Comparison of ENCODE assay signal across 15 cellular contexts in genomic region chr10:13555884-13556529, GRCh38. TPM values are rescaled to one million over a fixed set of nuclear protein-coding genes. Genes with fewer than 3 reads are reported as not detected.
DNase-seq lines count a peak whose midpoint lies in the region; ATAC-seq, FAIRE-seq and TF ChIP-seq lines count a peak whose summit lies in the region.
"Had no signal": no experiment of that assay in that cellular context is flagged by ENCODE, and none has a peak within 500 bp of the region (broad histone marks: within the 10 kb centered on the region; RNA-seq: fewer than 3 reads in every experiment).

No MANE protein-coding gene starts in this region.

- no peak overlapping the region for H3K9ac ChIP-seq in kidney (ENCODE audit: low read length in 2 of 2)

- no peak for TF ChIP-seq CTCF in kidney (IDR thresholded peaks at IDR 0.05; ENCODE audit: borderline replicate concordance, extremely low read depth, insufficient read depth)
- TF ChIP-seq CTCF in left lung (IDR thresholded peaks at IDR 0.05) = no peak

- peaks cover 0 to 3% of the 10 kb centered on the region in 2 donors for H3K27me3 ChIP-seq in left lung

- no peak for FAIRE-seq in kidney (lab: Jason Lieb, UNC)
- FAIRE-seq: D721Med had no signal

- intact Hi-C loops in kidney (cut with DNase I) = no loop called here
- intact Hi-C loops in left lung (cut with DNase I) = no loop called here

- DNase-seq in DMS 273 treated with DMSO at 0.1 percent for 48 hours (lab: John Stamatoyannopoulos, UW) = peak; percentile 82
- DNase-seq in NCI-H1105 (lab: John Stamatoyannopoulos, UW) = peak; percentile 53
- peak; percentile 75 for DNase-seq in NCI-H510A treated with DMSO at 0.1 percent for 48 hours (lab: John Stamatoyannopoulos, UW)
- DNase-seq in glomerular visceral epithelial cell (ENCODE audit: extremely low spot score) = peak; percentile 35
- no peak for DNase-seq in anterior cingulate cortex (lab: John Stamatoyannopoulos, UW)
- DNase-seq in kidney = no peak
- no peak for DNase-seq in COLO829 (ENCODE audit: low spot score)
- DNase-seq in left lung = no peak
- DNase-seq: activated CD4-positive, alpha-beta T cell treated with anti-CD3 and anti-CD28 coated beads for 4 hours; activated T-cell treated with anti-CD3 and anti-CD28 coated beads, Interleukin-2, amount 50 U/mL, for 1 hour; midbrain; NK-92 treated with Interleukin-12 subunit alpha and Interleukin-12 subunit beta, amount 100 ng/mL, for 24 hours; T-helper 9 cell had no signal

- H3K36me3 ChIP-seq in kidney (ENCODE audit: control insufficient read depth in 1 of 2, insufficient read depth in 2 of 2, low read length in 2 of 2) (no peaks in the 10 kb centered on the region), left lung (no peaks in the 10 kb centered on the region)

- H3K4me1 ChIP-seq in kidney (ENCODE audit: control insufficient read depth in 1 of 2, insufficient read depth in 1 of 2, low read depth in 1 of 2, low read length in 2 of 2) (peaks cover 0 to 2% of the 10 kb centered on the region in 2 donors), left lung (no peaks in the 10 kb centered on the region)

- no peak overlapping the region for H3K4me3 ChIP-seq in kidney (ENCODE audit: low read length in 2 of 2)
- no peak overlapping the region for H3K4me3 ChIP-seq in left lung

- ATAC-seq in left lung = no peak
- ATAC-seq: Right ventricle myocardium inferior had no signal

- H3K9me3 ChIP-seq in kidney (ENCODE audit: control insufficient read depth in 1 of 2, low read length in 2 of 2) (peaks cover under 1 to 2% of the 10 kb centered on the region in 2 donors), left lung (peaks cover 0 to 4% of the 10 kb centered on the region in 2 donors)

- H3K27ac ChIP-seq in kidney (ENCODE audit: low read depth in 2 of 2, low read length in 2 of 2) (no peak overlapping the region), left lung (no peak overlapping the region)

RNA-seq across cellular contexts. Expression of gene BEND7, which starts 27.2 kb away (rescaled TPM):
- total RNA-seq in kidney = 37.9 TPM
- 16.7 TPM for polyA plus RNA-seq in kidney (ENCODE audit: insufficient read depth, low read depth, low replicate concordance)
- total RNA-seq in left lung = 10 to 100 TPM; 12.8 to 21.2 TPM

RNA-seq across cellular contexts. Expression of gene PRPF18, which starts 30.8 kb away (rescaled TPM):
- total RNA-seq in kidney (23.0 TPM), left lung (10 to 100 TPM; 17.0 to 19.7 TPM)
- 24.4 TPM for polyA plus RNA-seq in kidney (ENCODE audit: insufficient read depth, low read depth, low replicate concordance)

Comparison
In these comparisons a context has a peak if more than half of its experiments do, and no peak if none do; other contexts are left out.
1. DNase-seq: peak in DMS 273 treated with DMSO at 0.1 percent for 48 hours (single experiment), NCI-H1105 (single experiment), NCI-H510A treated with DMSO at 0.1 percent for 48 hours (single experiment) and glomerular visceral epithelial cell (single experiment); none in anterior cingulate cortex (0 of 58), kidney (single experiment), COLO829 (single experiment) and left lung (0 of 2).